8 cellular contexts compared by ENCODE assay signal in genomic region chr1:24236170-24237045, GRCh38. TPM values are rescaled to one million over a fixed set of nuclear protein-coding genes. Genes with fewer than 3 reads are reported as not detected.
DNase-seq lines count a peak whose midpoint lies in the region; ATAC-seq, FAIRE-seq and TF ChIP-seq lines count a peak whose summit lies in the region.

No MANE protein-coding gene starts in this region.

- no peak overlapping the region for H2BK5ac ChIP-seq in trophoblast cell (ENCODE audit: low read depth, low read length, poor library complexity)

- H3K9me3 ChIP-seq in trophoblast cell (ENCODE audit: insufficient read depth, low read depth, low read length), result peaks cover 2% of the 10 kb centered on the region

- H3K27me3 ChIP-seq in BJ (ENCODE audit: control insufficient read depth, insufficient read depth, low read length) (peaks cover 6% of the 10 kb centered on the region; the same call in 1 of the 2 replicates), bronchial epithelial cell (ENCODE audit: control insufficient read depth, insufficient read depth, low read length) (no peaks in the 10 kb centered on the region), trophoblast cell (ENCODE audit: insufficient read depth, low read length) (no peaks in the 10 kb centered on the region)

- no peaks in the 10 kb centered on the region for H3K79me2 ChIP-seq in trophoblast cell (ENCODE audit: control insufficient read depth, insufficient read depth, low read length, poor library complexity)

- H3K79me1 ChIP-seq in trophoblast cell (ENCODE audit: low read length), result no peaks in the 10 kb centered on the region

- H3K27ac ChIP-seq in trophoblast cell (ENCODE audit: low read depth, low read length), result no peak overlapping the region

- no peak overlapping the region for H4K91ac ChIP-seq in trophoblast cell (ENCODE audit: low read depth, low read length)

- POLR2A ChIA-PET in BJ (lab: Charles Lee), result no interaction called here

- WGBS in trophoblast cell (ENCODE audit: extremely low coverage, insufficient coverage, insufficient read length), result no CpG with 5 or more reads among the region's 17 CpGs

- H3K18ac ChIP-seq in trophoblast cell (ENCODE audit: low read length), result no peak overlapping the region

- H3K23ac ChIP-seq in trophoblast cell (ENCODE audit: low read length), result no peak overlapping the region

- no peak overlapping the region for H2BK12ac ChIP-seq in trophoblast cell (ENCODE audit: low read length)

- no peak overlapping the region for H2BK120ac ChIP-seq in trophoblast cell (ENCODE audit: insufficient read depth, low read length, poor library complexity)

- H2AFZ ChIP-seq in trophoblast cell (ENCODE audit: insufficient read depth, low read length, poor library complexity), result no peak overlapping the region

- peaks cover 5 to 6% of the 10 kb centered on the region in 2 experiments for H3K4me1 ChIP-seq in trophoblast cell (ENCODE audit: control insufficient read depth in 1 of 2, insufficient read depth in 2 of 2, low read length in 2 of 2)

- H2AK5ac ChIP-seq in trophoblast cell (ENCODE audit: low read length), result no peak overlapping the region

- TF ChIP-seq CTCF in BJ (IDR thresholded peaks at IDR 0.05; ENCODE audit: insufficient read depth, low read depth, low read length), result no peak
- TF ChIP-seq CTCF in bronchial epithelial cell (IDR thresholded peaks at IDR 0.05; ENCODE audit: insufficient read depth, low read length, severe bottlenecking), result no peak

- no peak overlapping the region for H3K14ac ChIP-seq in trophoblast cell (ENCODE audit: low read length)

- no peak overlapping the region for H3K4me2 ChIP-seq in trophoblast cell (ENCODE audit: low read length)

- H3K4ac ChIP-seq in trophoblast cell (ENCODE audit: low read depth, low read length), result no peak overlapping the region

- peak; percentile 67 for ATAC-seq in HG03439 (IDR thresholded peaks at IDR 0.05; ENCODE audit: unreplicated experiment)

- H4K8ac ChIP-seq in trophoblast cell (ENCODE audit: low read depth, low read length), result peak overlapping the region; percentile 21

- H3K36me3 ChIP-seq in BJ (ENCODE audit: control insufficient read depth, insufficient read depth, low read length) (no peaks in the 10 kb centered on the region), bronchial epithelial cell (ENCODE audit: control insufficient read depth, insufficient read depth, low read length) (no peaks in the 10 kb centered on the region), trophoblast cell (ENCODE audit: control insufficient read depth in 1 of 2, insufficient read depth in 2 of 2, low read length in 2 of 2) (no peaks in the 10 kb centered on the region)

- H3K4me3 ChIP-seq in BJ (ENCODE audit: low read depth, low read length), result no peak overlapping the region
- no peak overlapping the region for H3K4me3 ChIP-seq in bronchial epithelial cell (ENCODE audit: low read depth, low read length)
- no peak overlapping the region for H3K4me3 ChIP-seq in trophoblast cell (ENCODE audit: low read depth, low read length)

- H3K9ac ChIP-seq in trophoblast cell (ENCODE audit: low read length), result no peak overlapping the region

- DNase-seq in BJ (ENCODE audit: low read depth) (peak; percentile 1), bronchial epithelial cell (ENCODE audit: low read depth) (peak; percentile 94), trophoblast cell (peak; percentile 63 to 76), epidermal melanocyte (ENCODE audit: insufficient read length, low spot score) (no peak), SW 1271 (lab: John Stamatoyannopoulos, UW) (no peak), GM19239 (ENCODE audit: insufficient read length, low spot score) (no peak), NCI-H187 (lab: John Stamatoyannopoulos, UW) (no peak)

- peak; percentile 99 for FAIRE-seq in bronchial epithelial cell (lab: Jason Lieb, UNC)
- FAIRE-seq in GM19239 (lab: Jason Lieb, UNC), result no peak

- no peak overlapping the region for H4K12ac ChIP-seq in trophoblast cell (ENCODE audit: low read depth, low read length)

- CTCF ChIA-PET in BJ (lab: Yijun Ruan, JAX), result interaction anchor here (0.8 to 1.1 kb wide), 2 partner anchors 34 to 113 kb away, joined by 3 read pairs; no protein-coding TSS in a partner anchor

RNA-seq across cellular contexts. Expression of gene IFNLR1, which starts 49.3 kb away (rescaled TPM):
- not detected in 2 replicates for polyA plus RNA-seq in BJ (2011; rRNA removed)
- polyA minus RNA-seq in BJ (2011; rRNA and poly(A)+ RNA removed), result not detected in 2 replicates
- 4.5 and 5.5 TPM in 2 replicates for total RNA-seq in bronchial epithelial cell
- 3.1 and 3.5 TPM in 2 replicates for polyA plus RNA-seq in trophoblast cell (2013)

Comparison
In these comparisons a context has a peak if more than half of its experiments do, and no peak if none do; other contexts are left out.
1. DNase-seq: peak in BJ (single experiment), bronchial epithelial cell (single experiment) and trophoblast cell (2 of 2); none in epidermal melanocyte (single experiment), SW 1271 (0 of 2), GM19239 (single experiment) and NCI-H187 (0 of 2).